30 cellular contexts compared by ENCODE assay signal in the genomic region with DNA sequence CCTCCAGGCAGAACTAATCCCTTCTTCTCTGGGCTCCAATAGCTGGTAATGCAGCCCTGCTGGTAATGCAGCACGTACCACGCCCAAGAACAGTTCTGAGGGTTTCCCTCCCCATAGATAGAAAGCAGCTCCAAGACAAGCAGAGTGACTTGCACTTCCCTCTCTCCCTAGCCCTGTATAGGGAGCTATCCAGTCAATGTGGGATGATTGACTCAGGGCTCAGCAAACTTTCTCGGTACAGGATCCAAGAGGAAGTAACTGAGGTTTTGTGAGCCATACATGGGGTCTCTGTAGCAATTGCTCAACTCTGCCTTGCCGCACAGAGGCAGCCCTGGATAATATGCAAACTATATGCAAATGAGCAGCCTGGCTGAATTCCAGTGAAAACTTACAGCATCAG. TPM values are rescaled to one million over a fixed set of nuclear protein-coding genes. Genes with fewer than 3 reads are reported as not detected.
DNase-seq lines count a peak whose midpoint lies in the region; ATAC-seq and TF ChIP-seq lines count a peak whose summit lies in the region.
"Had no signal": no experiment of that assay in that cellular context is flagged by ENCODE, and none has a peak within 500 bp of the region (broad histone marks: within the 10 kb centered on the region; RNA-seq: fewer than 3 reads in every experiment).

No MANE protein-coding gene starts in this region.

- H3K9me3 Mint-ChIP-seq in activated CD8-positive, alpha-beta memory T cell treated with anti-CD3 and anti-CD28 coated beads, Interleukin-2, amount 10 ng/mL, durations not matched to agents 7 days and 5 days (ENCODE audit: low read depth): no peaks in the 10 kb centered on the region
- no peaks in the 10 kb centered on the region for H3K9me3 Mint-ChIP-seq in CD8-positive, alpha-beta memory T cell
- H3K9me3 Mint-ChIP-seq in nephron progenitor cell: no peaks in the 10 kb centered on the region
- H3K9me3 Mint-ChIP-seq: activated B cell treated with CpG ODN at 0.5 μM for 24 hours; activated naive CD8-positive, alpha-beta T cell treated with anti-CD3 and anti-CD28 coated beads for 36 hours; CD4-positive, alpha-beta memory T cell; naive thymus-derived CD8-positive, alpha-beta T cell; type B pancreatic cell had no signal

- H3K36me3 ChIP-seq in CD8-positive, alpha-beta memory T cell (ENCODE audit: insufficient read depth, low read length): no peaks in the 10 kb centered on the region
- H3K36me3 ChIP-seq: ascending aorta, heart left ventricle had no signal

- H3K4me3 Mint-ChIP-seq in activated CD8-positive, alpha-beta memory T cell treated with anti-CD3 and anti-CD28 coated beads, Interleukin-2, amount 10 ng/mL, durations not matched to agents 7 days and 5 days: no peak overlapping the region
- H3K4me3 Mint-ChIP-seq in CD8-positive, alpha-beta memory T cell: no peak overlapping the region
- H3K4me3 Mint-ChIP-seq in nephron progenitor cell: no peak overlapping the region
- H3K4me3 Mint-ChIP-seq: activated B cell treated with CpG ODN at 0.5 μM for 24 hours; activated naive CD8-positive, alpha-beta T cell treated with anti-CD3 and anti-CD28 coated beads for 36 hours; CD4-positive, alpha-beta memory T cell; naive thymus-derived CD8-positive, alpha-beta T cell; type B pancreatic cell had no signal

- H3K27me3 Mint-ChIP-seq in activated CD8-positive, alpha-beta memory T cell treated with anti-CD3 and anti-CD28 coated beads, Interleukin-2, amount 10 ng/mL, durations not matched to agents 7 days and 5 days: peaks cover 22% of the 10 kb centered on the region
- peaks cover 9 to 18% of the 10 kb centered on the region in 2 donors for H3K27me3 Mint-ChIP-seq in CD8-positive, alpha-beta memory T cell
- H3K27me3 Mint-ChIP-seq in nephron progenitor cell (ENCODE audit: low read depth, poor library complexity): peaks cover 28% of the 10 kb centered on the region

- peaks cover 6% of the 10 kb centered on the region for H3K4me1 ChIP-seq in CD8-positive, alpha-beta memory T cell (ENCODE audit: insufficient read depth, low read length)
- H3K4me1 ChIP-seq: ascending aorta had no signal

- peak; percentile 32 for DNase-seq in activated CD8-positive, alpha-beta memory T cell treated with anti-CD3 and anti-CD28 coated beads for 24 hours
- no peak for DNase-seq in activated CD8-positive, alpha-beta memory T cell treated with anti-CD3 and anti-CD28 coated beads, Interleukin-2, amount 10 ng/mL, durations not matched to agents 7 days and 5 days
- DNase-seq in OCI-M1 (lab: John Stamatoyannopoulos, UW) (peak; percentile 6), iPS DF 4.7 (ENCODE audit: extremely low read depth, low spot score) (peak; percentile 56), Right ventricle myocardium superior (no peak), NK-92 (lab: John Stamatoyannopoulos, UW; ENCODE audit: unreplicated experiment) (no peak), nephron progenitor cell (no peak)
- no peak for DNase-seq in CD8-positive, alpha-beta memory T cell
- DNase-seq: activated B cell treated with CpG ODN at 0.5 μM for 24 hours; activated CD4-positive, alpha-beta T cell treated with anti-CD3 and anti-CD28 coated beads, Interleukin-2, amount 50 U/mL, for 48 hours; activated effector memory CD4-positive, alpha-beta T cell treated with Interleukin-2 at 50 U/mL for 16 hours; activated naive CD8-positive, alpha-beta T cell treated with anti-CD3 and anti-CD28 coated beads for 36 hours; CD4-positive, alpha-beta memory T cell; DMS53; dorsolateral prefrontal cortex; GF-D8; GM23248; heart left ventricle; mesenchymal stem cell; naive thymus-derived CD8-positive, alpha-beta T cell; NCI-H446 treated with DMSO at 0.1 percent for 48 hours; small intestine; stimulated activated CD4-positive, alpha-beta T cell treated with anti-CD3 and anti-CD28 coated beads, Interleukin-1b, Interleukin-23, amount 100 ng/mL, for 48 hours had no signal

- H3K4me1 Mint-ChIP-seq in activated CD8-positive, alpha-beta memory T cell treated with anti-CD3 and anti-CD28 coated beads, Interleukin-2, amount 10 ng/mL, durations not matched to agents 7 days and 5 days: peaks cover 6% of the 10 kb centered on the region
- peaks cover 6 to 9% (median 7%) of the 10 kb centered on the region in 3 donors for H3K4me1 Mint-ChIP-seq in CD8-positive, alpha-beta memory T cell
- H3K4me1 Mint-ChIP-seq in nephron progenitor cell: peaks cover 16% of the 10 kb centered on the region

- no peak for TF ChIP-seq CTCF in nephron progenitor cell (IDR thresholded peaks at IDR 0.05)

- no peak overlapping the region for H3K27ac ChIP-seq in CD8-positive, alpha-beta memory T cell (ENCODE audit: low read depth, low read length)
- H3K27ac ChIP-seq: ascending aorta, dorsolateral prefrontal cortex, GM23248, heart left ventricle had no signal

- no peak overlapping the region for H3K4me3 ChIP-seq in CD8-positive, alpha-beta memory T cell (ENCODE audit: low read length)
- H3K4me3 ChIP-seq: ascending aorta, dorsolateral prefrontal cortex, GM23248, heart left ventricle had no signal

- H3K27me3 ChIP-seq in CD8-positive, alpha-beta memory T cell (ENCODE audit: insufficient read depth, low read length, poor library complexity, severe bottlenecking): peaks cover 7% of the 10 kb centered on the region
- H3K27me3 ChIP-seq: ascending aorta, dorsolateral prefrontal cortex had no signal

- POLR2A ChIA-PET in CD8-positive, alpha-beta memory T cell (lab: Charles Lee): no interaction called here

- H3K36me3 Mint-ChIP-seq in activated CD8-positive, alpha-beta memory T cell treated with anti-CD3 and anti-CD28 coated beads, Interleukin-2, amount 10 ng/mL, durations not matched to agents 7 days and 5 days: no peaks in the 10 kb centered on the region
- no peaks in the 10 kb centered on the region for H3K36me3 Mint-ChIP-seq in CD8-positive, alpha-beta memory T cell
- H3K36me3 Mint-ChIP-seq in nephron progenitor cell (ENCODE audit: low read depth): no peaks in the 10 kb centered on the region
- H3K36me3 Mint-ChIP-seq: activated naive CD8-positive, alpha-beta T cell treated with anti-CD3 and anti-CD28 coated beads for 36 hours; CD4-positive, alpha-beta memory T cell; naive thymus-derived CD8-positive, alpha-beta T cell; type B pancreatic cell had no signal

- no peak overlapping the region for H3K27ac Mint-ChIP-seq in activated CD8-positive, alpha-beta memory T cell treated with anti-CD3 and anti-CD28 coated beads, Interleukin-2, amount 10 ng/mL, durations not matched to agents 7 days and 5 days
- H3K27ac Mint-ChIP-seq in CD8-positive, alpha-beta memory T cell: peak overlapping the region in 1 of 8 donors; percentile 57
- no peak overlapping the region for H3K27ac Mint-ChIP-seq in nephron progenitor cell
- H3K27ac Mint-ChIP-seq: activated B cell treated with CpG ODN at 0.5 μM for 24 hours; activated naive CD8-positive, alpha-beta T cell treated with anti-CD3 and anti-CD28 coated beads for 36 hours; CD4-positive, alpha-beta memory T cell; naive thymus-derived CD8-positive, alpha-beta T cell; type B pancreatic cell had no signal

- CTCF ChIA-PET in activated CD8-positive, alpha-beta memory T cell treated with anti-CD3 and anti-CD28 coated beads, Interleukin-2, amount 10 ng/mL, durations not matched to agents 7 days and 5 days (lab: Charles Lee): no interaction called here
- CTCF ChIA-PET in CD8-positive, alpha-beta memory T cell (lab: Charles Lee): no interaction called here

- ATAC-seq in activated CD8-positive, alpha-beta memory T cell treated with anti-CD3 and anti-CD28 coated beads, Interleukin-2, amount 10 ng/mL, durations not matched to agents 7 days and 5 days: no peak
- ATAC-seq in Right ventricle myocardium superior (ENCODE audit: poor library complexity): no peak
- ATAC-seq: heart left ventricle; left lobe of liver; naive thymus-derived CD8-positive, alpha-beta T cell had no signal

- intact Hi-C loops in Right ventricle myocardium superior (cut with DNase I): no loop called here

- H3K9me3 ChIP-seq in CD8-positive, alpha-beta memory T cell (ENCODE audit: low read length): no peaks in the 10 kb centered on the region
- H3K9me3 ChIP-seq: ascending aorta, heart left ventricle had no signal

RNA-seq across cellular contexts. Expression of gene FKBP4, which starts 15.5 kb away (rescaled TPM):
- 100 to 1,000 TPM in 1 of 2 experiments, 10 to 100 TPM in 1; 78.2 to 109 TPM for total RNA-seq in activated CD8-positive, alpha-beta memory T cell treated with anti-CD3 and anti-CD28 coated beads, Interleukin-2, amount 10 ng/mL, durations not matched to agents 7 days and 5 days
- total RNA-seq in CD8-positive, alpha-beta memory T cell: 100 to 1,000 TPM; 172 to 183 TPM
- polyA plus RNA-seq in CD8-positive, alpha-beta memory T cell: 35.1 TPM
- 63.3 TPM for total RNA-seq in Right ventricle myocardium superior

RNA-seq across cellular contexts. Expression of gene ITFG2, which starts 33.2 kb away (rescaled TPM):
- total RNA-seq in activated CD8-positive, alpha-beta memory T cell treated with anti-CD3 and anti-CD28 coated beads, Interleukin-2, amount 10 ng/mL, durations not matched to agents 7 days and 5 days: 10 to 100 TPM; 28.8 to 34.9 TPM
- 10 to 100 TPM; 36.9 to 39.3 TPM for total RNA-seq in CD8-positive, alpha-beta memory T cell
- polyA plus RNA-seq in CD8-positive, alpha-beta memory T cell: 53.3 TPM
- total RNA-seq in Right ventricle myocardium superior: 12.2 TPM

RNA-seq across cellular contexts. Expression of gene NRIP2, which starts 55.6 kb away (rescaled TPM):
- total RNA-seq in activated CD8-positive, alpha-beta memory T cell treated with anti-CD3 and anti-CD28 coated beads, Interleukin-2, amount 10 ng/mL, durations not matched to agents 7 days and 5 days: not detected
- not detected for total RNA-seq in CD8-positive, alpha-beta memory T cell
- polyA plus RNA-seq in CD8-positive, alpha-beta memory T cell: 0.82 TPM
- 2.0 TPM for total RNA-seq in Right ventricle myocardium superior
- total RNA-seq: A172; activated B cell treated with CpG ODN at 0.5 μM for 24 hours; activated naive CD8-positive, alpha-beta T cell treated with anti-CD3 and anti-CD28 coated beads for 36 hours; CD4-positive, alpha-beta memory T cell; endothelial cell of umbilical vein; GM23248; LHCN-M2; naive thymus-derived CD8-positive, alpha-beta T cell; osteoblast had no signal
- polyA plus RNA-seq: endothelial cell of umbilical vein had no signal

Comparison
In these comparisons a context has a peak if more than half of its experiments do, and no peak if none do; other contexts are left out.
1. DNase-seq: peak in activated CD8-positive, alpha-beta memory T cell treated with anti-CD3 and anti-CD28 coated beads for 24 hours (single experiment), OCI-M1 (single experiment) and iPS DF 4.7 (single experiment); none in activated CD8-positive, alpha-beta memory T cell treated with anti-CD3 and anti-CD28 coated beads, Interleukin-2, amount 10 ng/mL, durations not matched to agents 7 days and 5 days (single experiment), CD8-positive, alpha-beta memory T cell (0 of 5), Right ventricle myocardium superior (single experiment), NK-92 (single experiment) and nephron progenitor cell (single experiment).